In genomic region chr19:8580710-8581281, GRCh38 we compare ENCODE assay signal across 8 cellular contexts. TPM values are rescaled to one million over a fixed set of nuclear protein-coding genes. Genes with fewer than 3 reads are reported as not detected.
DNase-seq lines count a peak whose midpoint lies in the region; FAIRE-seq and TF ChIP-seq lines count a peak whose summit lies in the region.

No MANE protein-coding gene starts in this region.

- peaks cover 13% of the 10 kb centered on the region for H3K27me3 ChIP-seq in neural progenitor cell

- peaks cover 1% of the 10 kb centered on the region for H3K4me1 ChIP-seq in neural progenitor cell

- no peak overlapping the region for H3K27ac ChIP-seq in neural progenitor cell

- peaks cover 2% of the 10 kb centered on the region for H3K36me3 Mint-ChIP-seq in neural progenitor cell

- no peaks in the 10 kb centered on the region for H3K9me3 ChIP-seq in neural progenitor cell (ENCODE audit: low read depth)

- no peak overlapping the region for H3K27ac Mint-ChIP-seq in neural progenitor cell

- no peak overlapping the region for H3K9ac ChIP-seq in neural progenitor cell

- no peaks in the 10 kb centered on the region for H3K36me3 ChIP-seq in neural progenitor cell

- peaks cover 16% of the 10 kb centered on the region for H3K27me3 Mint-ChIP-seq in neural progenitor cell (ENCODE audit: insufficient read depth, low read depth)

- DNase-seq in ELF-1 (ENCODE audit: low read depth, low spot score) (peak; percentile 98), HS-27A (ENCODE audit: low read depth) (peak; percentile 39), RCC 7860 (ENCODE audit: low spot score) (peak; percentile 55), fibroblast of peridontal ligament (ENCODE audit: extremely low read depth) (peak; percentile 67), neural progenitor cell (ENCODE audit: low spot score) (peak; percentile 91), superior temporal gyrus (ENCODE audit: extremely low spot score) (peak; percentile 45), cerebellar nuclear complex (lab: John Stamatoyannopoulos, UW) (no peak)
- peak; percentile 90 to 92 for DNase-seq in activated T-cell treated with anti-CD3 and anti-CD28 coated beads, Interleukin-2, amount 50 U/mL, for 48 hours

- peaks cover 12% of the 10 kb centered on the region for H3K4me1 Mint-ChIP-seq in neural progenitor cell

- H3K79me2 ChIP-seq in neural progenitor cell (ENCODE audit: low read depth) = no peaks in the 10 kb centered on the region

- peak overlapping the region; percentile 30 for H3K4me3 ChIP-seq in neural progenitor cell

- FAIRE-seq in RCC 7860 (lab: Jason Lieb, UNC) = no peak

- H3F3A ChIP-seq in neural progenitor cell (ENCODE audit: low read depth) = peaks cover 11% of the 10 kb centered on the region

- no peaks in the 10 kb centered on the region for H3K9me3 Mint-ChIP-seq in neural progenitor cell

- no peaks in the 10 kb centered on the region for H4K20me1 ChIP-seq in neural progenitor cell (ENCODE audit: low read depth)

- H3K4me2 ChIP-seq in neural progenitor cell = peak overlapping the region; percentile 65

- peak overlapping the region; percentile 50 for H2AFZ ChIP-seq in neural progenitor cell (replicated peaks)

- peak; percentile 100 for TF ChIP-seq CTCF in neural progenitor cell (IDR thresholded peaks at IDR 0.05)

- H3K4me3 Mint-ChIP-seq in neural progenitor cell = no peak overlapping the region

RNA-seq across cellular contexts. Expression of gene MYO1F, which starts 3.6 kb away (rescaled TPM):
- 0.09 and 0.15 TPM in 2 replicates for total RNA-seq in neural progenitor cell (ENCODE audit: low replicate concordance)

RNA-seq across cellular contexts. Expression of gene ADAMTS10, which starts 29.7 kb away (rescaled TPM):
- total RNA-seq in neural progenitor cell (ENCODE audit: low replicate concordance) = 5.8 and 7.9 TPM in 2 replicates

RNA-seq across cellular contexts. Expression of gene NFILZ, which starts 49.6 kb away (rescaled TPM):
- total RNA-seq in neural progenitor cell (ENCODE audit: low replicate concordance) = not detected in 2 replicates

Comparison
In these comparisons a context has a peak if more than half of its experiments do, and no peak if none do; other contexts are left out.
1. DNase-seq: peak in ELF-1 (single experiment), HS-27A (single experiment), RCC 7860 (single experiment), activated T-cell treated with anti-CD3 and anti-CD28 coated beads, Interleukin-2, amount 50 U/mL, for 48 hours (2 of 2), fibroblast of peridontal ligament (single experiment), neural progenitor cell (single experiment) and superior temporal gyrus (single experiment); none in cerebellar nuclear complex (0 of 2).